ENCODE assay signal across 4 cellular contexts in the genomic region with DNA sequence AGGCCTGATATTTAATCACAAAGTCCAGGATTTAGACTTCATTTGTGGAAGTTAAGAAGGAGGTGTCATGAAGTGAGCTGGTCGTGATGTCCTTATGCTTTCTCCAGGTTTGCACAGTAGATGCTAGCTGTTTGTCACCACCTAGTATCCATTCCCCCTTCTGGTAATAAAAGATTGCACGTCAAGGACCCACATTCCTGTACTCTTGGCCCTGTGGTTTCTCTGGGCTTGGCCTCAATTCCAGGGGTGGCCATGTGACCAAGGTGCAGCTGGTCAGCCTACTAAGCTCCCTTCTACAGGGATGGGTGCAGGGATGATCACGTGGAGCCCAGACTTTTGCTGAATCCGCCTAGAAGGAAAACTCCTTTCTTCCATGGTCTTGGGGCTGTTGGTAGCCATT. TPM values are rescaled to one million over a fixed set of nuclear protein-coding genes. Genes with fewer than 3 reads are reported as not detected.
"Had no signal": no experiment of that assay in that cellular context is flagged by ENCODE, and none has a peak within 500 bp of the region (broad histone marks: within the 10 kb centered on the region; RNA-seq: fewer than 3 reads in every experiment).

No MANE protein-coding gene starts in this region.

- DNase-seq: GDM1, GF-D8 had no signal

- H3K4me3 ChIP-seq: GM12878 had no signal

- ATAC-seq: GM12878 had no signal

RNA-seq across cellular contexts. Expression of gene NPS, which starts 16.5 kb away (rescaled TPM):
- total RNA-seq: G401, GM12878 had no signal
